In the genomic region with DNA sequence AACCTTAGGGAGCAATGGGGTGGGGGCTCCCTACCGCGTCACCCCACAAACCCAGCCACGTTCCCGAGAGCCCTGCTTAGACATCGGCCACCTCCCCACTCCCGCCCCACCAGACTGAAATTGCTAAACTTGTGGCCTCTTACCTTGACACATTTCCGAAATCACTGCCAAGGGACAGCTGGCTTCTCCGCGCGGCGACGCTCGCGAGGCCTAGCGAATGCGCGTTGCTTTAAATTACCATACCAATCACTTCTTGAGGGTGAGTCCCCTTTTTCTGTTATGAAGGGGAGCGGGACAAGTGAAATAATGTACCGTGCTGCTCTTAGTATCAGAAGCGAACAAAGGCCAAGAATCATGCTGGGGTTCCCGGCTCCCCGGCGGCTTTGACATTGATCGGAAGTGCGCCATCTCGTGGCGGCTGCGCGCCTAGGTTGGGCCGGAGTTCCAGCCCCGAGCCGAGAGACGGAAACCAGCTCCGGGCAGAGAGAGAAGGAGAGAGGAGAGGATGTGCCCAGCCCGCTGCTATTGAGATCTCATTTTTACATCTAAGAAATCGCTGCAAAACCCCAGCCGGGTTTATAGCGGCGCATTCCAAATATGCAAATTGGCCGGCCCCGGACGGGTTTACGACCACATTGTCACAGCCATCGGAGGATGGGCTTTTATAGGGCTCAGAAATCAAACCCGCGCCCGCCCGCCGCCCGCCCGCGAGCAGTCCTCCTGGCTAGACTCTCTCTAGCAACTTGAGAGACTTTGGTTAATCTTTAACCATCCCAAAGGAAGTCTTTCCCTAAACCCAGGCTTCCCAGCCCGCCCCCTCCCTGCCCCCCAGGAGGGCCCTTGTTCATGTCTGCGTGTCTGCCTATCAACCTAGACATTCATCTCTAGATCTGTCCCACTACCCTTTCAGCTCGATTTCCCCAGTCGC, we compare ENCODE assay signal across 8 cellular contexts. TPM values are rescaled to one million over a fixed set of nuclear protein-coding genes. Genes with fewer than 3 reads are reported as not detected.
DNase-seq lines count a peak whose midpoint lies in the region.

No MANE protein-coding gene starts in this region.

- H3K18ac ChIP-seq in mesenchymal stem cell (ENCODE audit: low read depth in 1 of 2, low read length in 2 of 2), result no peak overlapping the region

- no peak overlapping the region for H4K8ac ChIP-seq in mesenchymal stem cell (ENCODE audit: low read length)

- H2BK15ac ChIP-seq in mesenchymal stem cell (ENCODE audit: low read depth, poor library complexity, severe bottlenecking), result no peak overlapping the region

- H2AFZ ChIP-seq in mesenchymal stem cell (ENCODE audit: low read depth, low read length), result no peak overlapping the region

- peaks cover 18% of the 10 kb centered on the region for H3K4me1 ChIP-seq in mesenchymal stem cell (ENCODE audit: control insufficient read depth, insufficient read depth, low read depth, low read length)

- peaks cover 4% of the 10 kb centered on the region for H3K36me3 Mint-ChIP-seq in activated CD4-positive, alpha-beta T cell treated with anti-CD3 and anti-CD28 coated beads, Interleukin-2, amount 10 ng/mL, durations not matched to agents 24 days and 14 days (ENCODE audit: low read depth)

- H3K36me3 ChIP-seq in mesenchymal stem cell (ENCODE audit: control insufficient read depth in 1 of 2, insufficient read depth in 2 of 2, low read depth in 1 of 2, low read length in 2 of 2), result peaks cover 6 to 36% of the 10 kb centered on the region in 2 experiments

- no peaks in the 10 kb centered on the region for H3K9me3 Mint-ChIP-seq in activated CD4-positive, alpha-beta T cell treated with anti-CD3 and anti-CD28 coated beads, Interleukin-2, amount 10 ng/mL, durations not matched to agents 24 days and 14 days

- H3K4ac ChIP-seq in mesenchymal stem cell (ENCODE audit: low read depth in 1 of 2, low read length in 2 of 2), result no peak overlapping the region

- peak overlapping the region; percentile 98 for H3K27ac ChIP-seq in mesenchymal stem cell (ENCODE audit: low read length, poor library complexity, severe bottlenecking)

- peaks cover 63% of the 10 kb centered on the region for H3K27me3 Mint-ChIP-seq in activated CD4-positive, alpha-beta T cell treated with anti-CD3 and anti-CD28 coated beads, Interleukin-2, amount 10 ng/mL, durations not matched to agents 24 days and 14 days

- peak; percentile 72 for DNase-seq in DMS53 treated with DMSO at 0.1 percent for 48 hours (lab: John Stamatoyannopoulos, UW; ENCODE audit: unreplicated experiment)
- peak; percentile 76 to 92 for DNase-seq in Kasumi-1 (lab: John Stamatoyannopoulos, UW)
- peak; percentile 88 for DNase-seq in activated CD4-positive, alpha-beta T cell treated with anti-CD3 and anti-CD28 coated beads, Interleukin-2, amount 10 ng/mL, durations not matched to agents 24 days and 14 days
- DNase-seq in dermis microvascular lymphatic vessel endothelial cell (ENCODE audit: low read depth in 2 of 2), result peak; percentile 30 to 71
- DNase-seq in mesenchymal stem cell, result peak; percentile 57
- DNase-seq in stimulated activated naive CD4-positive, alpha-beta T cell treated with Interleukin-2 at 50 U/mL for 16 hours (lab: John Stamatoyannopoulos, UW), result peak; percentile 36
- DNase-seq in NCI-H345 (lab: John Stamatoyannopoulos, UW), result no peak
- DNase-seq in mucosa of gallbladder (ENCODE audit: low spot score), result no peak

- peak overlapping the region; percentile 90 for H3K9ac ChIP-seq in mesenchymal stem cell (ENCODE audit: low read length)

- intact Hi-C loops in activated CD4-positive, alpha-beta T cell treated with anti-CD3 and anti-CD28 coated beads, Interleukin-2, amount 10 ng/mL, durations not matched to agents 24 days and 14 days (cut with micrococcal nuclease), result no loop called here

- peak overlapping the region; percentile 67 to 92 for H3K4me3 ChIP-seq in mesenchymal stem cell (ENCODE audit: insufficient read depth in 1 of 2, low read depth in 1 of 2, low read length in 2 of 2)

- H3K4me2 ChIP-seq in mesenchymal stem cell (ENCODE audit: low read length, poor library complexity, severe bottlenecking), result peak overlapping the region; percentile 46

- no peak overlapping the region for H2BK120ac ChIP-seq in mesenchymal stem cell (ENCODE audit: low read depth, low read length)

- no peak overlapping the region for H3K27ac Mint-ChIP-seq in activated CD4-positive, alpha-beta T cell treated with anti-CD3 and anti-CD28 coated beads, Interleukin-2, amount 10 ng/mL, durations not matched to agents 24 days and 14 days

- H3K23ac ChIP-seq in mesenchymal stem cell (ENCODE audit: low read length in 2 of 2), result no peak overlapping the region

- H3K79me1 ChIP-seq in mesenchymal stem cell (replicated peaks; ENCODE audit: low read length, poor library complexity, severe bottlenecking), result no peaks in the 10 kb centered on the region

- H4K91ac ChIP-seq in mesenchymal stem cell (ENCODE audit: low read length), result no peak overlapping the region

- H3K9me3 ChIP-seq in mesenchymal stem cell (ENCODE audit: control insufficient read depth, low read length), result no peaks in the 10 kb centered on the region

- H3K27me3 ChIP-seq in mesenchymal stem cell (ENCODE audit: control insufficient read depth in 1 of 2, insufficient read depth in 1 of 2, low read length in 2 of 2), result no peaks in the 10 kb centered on the region

- peak overlapping the region; percentile 79 for H2AK5ac ChIP-seq in mesenchymal stem cell (ENCODE audit: low read length, severe bottlenecking)

- no peak overlapping the region for H3K14ac ChIP-seq in mesenchymal stem cell (ENCODE audit: low read length in 2 of 2)

- 15% methylated on average over 52 of the region's 56 CpGs for WGBS in mesenchymal stem cell

- H2BK12ac ChIP-seq in mesenchymal stem cell (ENCODE audit: low read length in 2 of 2), result peak overlapping the region in 1 of 2 experiments; percentile 24

- peak overlapping the region; percentile 87 for H2BK5ac ChIP-seq in mesenchymal stem cell (ENCODE audit: low read depth, low read length, poor library complexity, severe bottlenecking)

- H3K4me1 Mint-ChIP-seq in activated CD4-positive, alpha-beta T cell treated with anti-CD3 and anti-CD28 coated beads, Interleukin-2, amount 10 ng/mL, durations not matched to agents 24 days and 14 days, result peaks cover 5% of the 10 kb centered on the region

- peak overlapping the region; percentile 51 for H3K4me3 Mint-ChIP-seq in activated CD4-positive, alpha-beta T cell treated with anti-CD3 and anti-CD28 coated beads, Interleukin-2, amount 10 ng/mL, durations not matched to agents 24 days and 14 days

RNA-seq across cellular contexts. Expression of gene HOXA11, which starts 5.3 kb away (rescaled TPM):
- not detected in 2 replicates for total RNA-seq in activated CD4-positive, alpha-beta T cell treated with anti-CD3 and anti-CD28 coated beads, Interleukin-2, amount 10 ng/mL, durations not matched to agents 24 days and 14 days
- 0.13 TPM in 2 replicates for total RNA-seq in dermis microvascular lymphatic vessel endothelial cell
- polyA plus RNA-seq in mesenchymal stem cell (2013, experiment 1 of 2), result 1.4 TPM
- 1.3 TPM for polyA plus RNA-seq in mesenchymal stem cell (2013, experiment 2 of 2)
- not detected for total RNA-seq in mucosa of gallbladder

RNA-seq across cellular contexts. Expression of gene HOXA10, which starts 5.6 kb away (rescaled TPM):
- total RNA-seq in activated CD4-positive, alpha-beta T cell treated with anti-CD3 and anti-CD28 coated beads, Interleukin-2, amount 10 ng/mL, durations not matched to agents 24 days and 14 days, result not detected in 2 replicates
- 0.90 and 2.3 TPM in 2 replicates for total RNA-seq in dermis microvascular lymphatic vessel endothelial cell
- polyA plus RNA-seq in mesenchymal stem cell (2013, experiment 1 of 2), result 6.9 TPM
- 7.1 TPM for polyA plus RNA-seq in mesenchymal stem cell (2013, experiment 2 of 2)
- 0.12 TPM for total RNA-seq in mucosa of gallbladder

RNA-seq across cellular contexts. Expression of gene HOXA9, which starts 14.4 kb away (rescaled TPM):
- not detected in 2 replicates for total RNA-seq in activated CD4-positive, alpha-beta T cell treated with anti-CD3 and anti-CD28 coated beads, Interleukin-2, amount 10 ng/mL, durations not matched to agents 24 days and 14 days
- total RNA-seq in dermis microvascular lymphatic vessel endothelial cell, result 3.2 and 4.7 TPM in 2 replicates
- polyA plus RNA-seq in mesenchymal stem cell (2013, experiment 1 of 2), result 9.8 TPM
- 9.8 TPM for polyA plus RNA-seq in mesenchymal stem cell (2013, experiment 2 of 2)
- 0.17 TPM for total RNA-seq in mucosa of gallbladder

RNA-seq across cellular contexts. Expression of gene HOXA13, which starts 20.1 kb away (rescaled TPM):
- total RNA-seq in activated CD4-positive, alpha-beta T cell treated with anti-CD3 and anti-CD28 coated beads, Interleukin-2, amount 10 ng/mL, durations not matched to agents 24 days and 14 days, result not detected in 2 replicates
- total RNA-seq in dermis microvascular lymphatic vessel endothelial cell, result not detected in 2 replicates
- not detected for polyA plus RNA-seq in mesenchymal stem cell (2013, experiment 1 of 2)
- not detected for polyA plus RNA-seq in mesenchymal stem cell (2013, experiment 2 of 2)
- total RNA-seq in mucosa of gallbladder, result 0.06 TPM

RNA-seq across cellular contexts. Expression of gene HOXA7, which starts 23.3 kb away (rescaled TPM):
- total RNA-seq in activated CD4-positive, alpha-beta T cell treated with anti-CD3 and anti-CD28 coated beads, Interleukin-2, amount 10 ng/mL, durations not matched to agents 24 days and 14 days, result not detected in 2 replicates
- total RNA-seq in dermis microvascular lymphatic vessel endothelial cell, result 1.0 and 2.0 TPM in 2 replicates
- polyA plus RNA-seq in mesenchymal stem cell (2013, experiment 1 of 2), result 3.1 TPM
- polyA plus RNA-seq in mesenchymal stem cell (2013, experiment 2 of 2), result 3.2 TPM
- not detected for total RNA-seq in mucosa of gallbladder

Comparison
In these comparisons a context has a peak if more than half of its experiments do, and no peak if none do; other contexts are left out.
1. DNase-seq: peak in DMS53 treated with DMSO at 0.1 percent for 48 hours (single experiment), Kasumi-1 (2 of 2), activated CD4-positive, alpha-beta T cell treated with anti-CD3 and anti-CD28 coated beads, Interleukin-2, amount 10 ng/mL, durations not matched to agents 24 days and 14 days (single experiment), dermis microvascular lymphatic vessel endothelial cell (2 of 2), mesenchymal stem cell (single experiment) and stimulated activated naive CD4-positive, alpha-beta T cell treated with Interleukin-2 at 50 U/mL for 16 hours (single experiment); none in NCI-H345 (single experiment) and mucosa of gallbladder (single experiment).